Comparison of ENCODE assay signal across 8 cellular contexts in genomic region chr3:125054436-125055164, GRCh38. TPM values are rescaled to one million over a fixed set of nuclear protein-coding genes. Genes with fewer than 3 reads are reported as not detected.
DNase-seq lines count a peak whose midpoint lies in the region; ATAC-seq and TF ChIP-seq lines count a peak whose summit lies in the region.

No MANE protein-coding gene starts in this region.

- intact Hi-C loops in activated naive CD4-positive, alpha-beta T cell treated with anti-CD3 and anti-CD28 coated beads for 36 hours (cut with micrococcal nuclease) = loop anchor here (5.0 kb wide), 1 partner anchor 863 kb away; no protein-coding TSS in a partner anchor
- intact Hi-C loops in esophagus squamous epithelium (cut with DNase I) = loop anchor here (10.0 kb wide), 1 partner anchor 90 kb away; no protein-coding TSS in a partner anchor

- DNase-seq in activated naive CD4-positive, alpha-beta T cell treated with anti-CD3 and anti-CD28 coated beads for 36 hours = peak; percentile 30
- DNase-seq in activated naive CD4-positive, alpha-beta T cell treated with Interleukin-2 at 50 U/mL for 16 hours = no peak
- no peak for DNase-seq in T-helper 17 cell
- no peak for DNase-seq in esophagus squamous epithelium (lab: John Stamatoyannopoulos, UW)
- DNase-seq in naive thymus-derived CD8-positive, alpha-beta T cell = peak in 3 of 10 donors; percentile 26 to 42 (median 41)
- DNase-seq in NCI-H69 (lab: John Stamatoyannopoulos, UW) = no peak
- DNase-seq in SKM-1 (lab: John Stamatoyannopoulos, UW; ENCODE audit: unreplicated experiment) = no peak

- peaks cover 4% of the 10 kb centered on the region for H3K36me3 Mint-ChIP-seq in activated naive CD4-positive, alpha-beta T cell treated with anti-CD3 and anti-CD28 coated beads for 36 hours (ENCODE audit: low read depth)
- peaks cover 7% of the 10 kb centered on the region for H3K36me3 Mint-ChIP-seq in T-helper 17 cell (ENCODE audit: low read depth)
- peaks cover 0 to 4% (median 0%) of the 10 kb centered on the region in 3 donors for H3K36me3 Mint-ChIP-seq in naive thymus-derived CD8-positive, alpha-beta T cell

- POLR2A ChIA-PET in naive thymus-derived CD8-positive, alpha-beta T cell (lab: Charles Lee) = interaction anchor here (0.5 to 0.9 kb wide), 2 partner anchors 47 to 321 kb away, joined by 3 read pairs; partner anchors contain the start of gene ZNF148

- H3K27ac Mint-ChIP-seq in activated naive CD4-positive, alpha-beta T cell treated with anti-CD3 and anti-CD28 coated beads for 36 hours = peak overlapping the region; percentile 11
- H3K27ac Mint-ChIP-seq in T-helper 17 cell = peak overlapping the region; percentile 99
- H3K27ac Mint-ChIP-seq in naive thymus-derived CD8-positive, alpha-beta T cell = peak overlapping the region; percentile 84 to 97 (median 90)

- no peaks in the 10 kb centered on the region for H3K27me3 ChIP-seq in esophagus squamous epithelium

- ATAC-seq in HG03095 (IDR thresholded peaks at IDR 0.05; ENCODE audit: unreplicated experiment) (peak; percentile 31), T-helper 17 cell (no peak)
- ATAC-seq in naive thymus-derived CD8-positive, alpha-beta T cell = no peak

- H3K4me3 ChIP-seq in esophagus squamous epithelium = peak overlapping the region; percentile 62 to 89 (median 77)

- H3K9me3 ChIP-seq in T-helper 17 cell (ENCODE audit: control insufficient read depth, low read length, poor library complexity, severe bottlenecking) (no peaks in the 10 kb centered on the region), esophagus squamous epithelium (no peaks in the 10 kb centered on the region)

- H3K9me3 Mint-ChIP-seq in activated naive CD4-positive, alpha-beta T cell treated with anti-CD3 and anti-CD28 coated beads for 36 hours = no peaks in the 10 kb centered on the region
- no peaks in the 10 kb centered on the region for H3K9me3 Mint-ChIP-seq in naive thymus-derived CD8-positive, alpha-beta T cell

- peaks cover 0 to 6% (median 0%) of the 10 kb centered on the region in 3 donors for H3K36me3 ChIP-seq in esophagus squamous epithelium

- no peaks in the 10 kb centered on the region for H3K27me3 Mint-ChIP-seq in activated naive CD4-positive, alpha-beta T cell treated with anti-CD3 and anti-CD28 coated beads for 36 hours (ENCODE audit: low read depth)
- H3K27me3 Mint-ChIP-seq in T-helper 17 cell = peaks cover under 1% of the 10 kb centered on the region
- H3K27me3 Mint-ChIP-seq in naive thymus-derived CD8-positive, alpha-beta T cell = no peaks in the 10 kb centered on the region

- peak overlapping the region; percentile 87 to 99 (median 92) for H3K27ac ChIP-seq in esophagus squamous epithelium

- H3K4me1 ChIP-seq in esophagus squamous epithelium = peaks cover 43 to 80% (median 51%) of the 10 kb centered on the region in 3 donors

- peak in 3 of 6 experiments; percentile 6 to 27 (median 10) for TF ChIP-seq CTCF in esophagus squamous epithelium (IDR thresholded peaks at IDR 0.05)

- WGBS in esophagus squamous epithelium, 2 donors = 2 to 5% methylated on average over 13 of the region's 13 CpGs

- H3K4me1 Mint-ChIP-seq in activated naive CD4-positive, alpha-beta T cell treated with anti-CD3 and anti-CD28 coated beads for 36 hours (ENCODE audit: low read depth) = peaks cover 54% of the 10 kb centered on the region
- H3K4me1 Mint-ChIP-seq in T-helper 17 cell = peaks cover 52% of the 10 kb centered on the region
- H3K4me1 Mint-ChIP-seq in naive thymus-derived CD8-positive, alpha-beta T cell = peaks cover 37 to 57% (median 54%) of the 10 kb centered on the region in 4 donors

- TF ChIP-seq POLR2A in esophagus squamous epithelium (IDR thresholded peaks at IDR 0.05) = peak in 2 of 4 donors; percentile 36 to 53

- peak overlapping the region; percentile 80 for H3K4me3 Mint-ChIP-seq in activated naive CD4-positive, alpha-beta T cell treated with anti-CD3 and anti-CD28 coated beads for 36 hours
- H3K4me3 Mint-ChIP-seq in T-helper 17 cell = peak overlapping the region; percentile 98
- peak overlapping the region; percentile 75 to 97 (median 95) for H3K4me3 Mint-ChIP-seq in naive thymus-derived CD8-positive, alpha-beta T cell

- CTCF ChIA-PET in activated naive CD4-positive, alpha-beta T cell treated with anti-CD3 and anti-CD28 coated beads for 36 hours (lab: Charles Lee) = interaction anchor here (0.8 kb wide), 1 partner anchor 427 kb away, joined by 3 read pairs; no protein-coding TSS in a partner anchor

RNA-seq across cellular contexts. Expression of gene HEG1, which starts 1.2 kb away (rescaled TPM):
- total RNA-seq in activated naive CD4-positive, alpha-beta T cell treated with anti-CD3 and anti-CD28 coated beads for 36 hours = 1 to 10 TPM; 5.8 TPM
- total RNA-seq in T-helper 17 cell = 10 to 100 TPM; 20.5 to 30.6 TPM
- total RNA-seq in esophagus squamous epithelium = 10 to 100 TPM; 13.3 to 37.2 (median 22.5) TPM
- 10 to 100 TPM in 1 of 2 experiments, 1 to 10 TPM in 1; 9.2 to 10.3 TPM for total RNA-seq in naive thymus-derived CD8-positive, alpha-beta T cell
- polyA plus RNA-seq in naive thymus-derived CD8-positive, alpha-beta T cell = 1 to 10 TPM; 1.5 to 2.3 (median 1.6) TPM

Comparison
In these comparisons a context has a peak if more than half of its experiments do, and no peak if none do; other contexts are left out.
1. H3K27ac Mint-ChIP-seq: peak in every context shown above with its lines; median percentile 99 in T-helper 17 cell; 90 in naive thymus-derived CD8-positive, alpha-beta T cell; 11 in activated naive CD4-positive, alpha-beta T cell treated with anti-CD3 and anti-CD28 coated beads for 36 hours.